ENCODE assay signal across 11 cellular contexts in the genomic region with DNA sequence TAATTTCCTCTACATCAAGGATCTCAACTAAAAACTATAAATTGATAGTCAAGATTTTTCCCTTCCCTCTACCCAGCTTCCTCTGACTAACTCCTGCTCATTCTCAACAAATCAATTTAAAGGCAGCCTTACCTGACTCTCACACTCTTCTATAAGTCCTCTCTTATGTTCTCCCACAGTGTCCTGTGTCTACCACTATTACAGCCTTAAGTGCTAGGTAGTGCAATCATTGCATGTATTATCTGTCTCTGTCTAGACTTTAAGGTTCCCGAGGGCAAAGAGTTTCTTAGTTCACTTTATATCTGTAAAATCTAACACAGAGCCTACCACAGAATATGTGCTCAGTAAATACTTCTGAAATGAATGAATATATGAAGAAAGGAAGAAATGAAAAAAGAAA.
"Had no signal": no experiment of that assay in that cellular context is flagged by ENCODE, and none has a peak within 500 bp of the region (broad histone marks: within the 10 kb centered on the region; RNA-seq: fewer than 3 reads in every experiment).

No MANE protein-coding gene starts in this region.

- H3K9me3 Mint-ChIP-seq: activated naive CD8-positive, alpha-beta T cell treated with anti-CD3 and anti-CD28 coated beads for 36 hours; activated T-helper 1 cell treated with anti-CD3 and anti-CD28 coated beads, Interleukin-12 subunit alpha, Interleukin-12 subunit beta, Interleukin-2, Interleukin-4 antibody, amounts not matched to agents 30 ng/mL and 10 ng/mL and 1 ng/mL, durations not matched to agents 14 hours and 24 hours and 36 hours; neural progenitor cell had no signal

- H3K9me3 ChIP-seq: tibial nerve had no signal

- H3K4me3 ChIP-seq: cardiac muscle cell, neural progenitor cell, tibial nerve had no signal

- H2AFZ ChIP-seq: neural progenitor cell had no signal

- H3K9ac ChIP-seq: neural progenitor cell had no signal

- H3K36me3 Mint-ChIP-seq: activated naive CD8-positive, alpha-beta T cell treated with anti-CD3 and anti-CD28 coated beads for 36 hours; naive thymus-derived CD4-positive, alpha-beta T cell; neural progenitor cell had no signal

- H3K36me3 ChIP-seq: cardiac muscle cell, neural progenitor cell, tibial nerve had no signal

- FAIRE-seq: frontal cortex, urothelium cell line had no signal

- H3K4me1 ChIP-seq: tibial nerve had no signal

- H3K4me3 Mint-ChIP-seq: activated naive CD8-positive, alpha-beta T cell treated with anti-CD3 and anti-CD28 coated beads for 36 hours; activated T-helper 1 cell treated with anti-CD3 and anti-CD28 coated beads, Interleukin-12 subunit alpha, Interleukin-12 subunit beta, Interleukin-2, Interleukin-4 antibody, amounts not matched to agents 30 ng/mL and 10 ng/mL and 1 ng/mL, durations not matched to agents 14 hours and 24 hours and 36 hours; naive thymus-derived CD4-positive, alpha-beta T cell; neural progenitor cell had no signal

- H3K27ac Mint-ChIP-seq: activated naive CD8-positive, alpha-beta T cell treated with anti-CD3 and anti-CD28 coated beads for 36 hours; activated T-helper 1 cell treated with anti-CD3 and anti-CD28 coated beads, Interleukin-12 subunit alpha, Interleukin-12 subunit beta, Interleukin-2, Interleukin-4 antibody, amounts not matched to agents 30 ng/mL and 10 ng/mL and 1 ng/mL, durations not matched to agents 14 hours and 24 hours and 36 hours; naive thymus-derived CD4-positive, alpha-beta T cell; neural progenitor cell; progenitor cell of endocrine pancreas had no signal

- ATAC-seq: left ventricle myocardium superior; stimulated activated naive CD8-positive, alpha-beta T cell treated with anti-CD3 and anti-CD28 coated beads, Interleukin-15, Interleukin-2, amounts not matched to agents 100 U/mL and 50 U/mL, for 24 hours had no signal

- H3K4me2 ChIP-seq: neural progenitor cell had no signal

- H3K4me1 Mint-ChIP-seq: neural progenitor cell had no signal

- H3K27ac ChIP-seq: cardiac muscle cell, neural progenitor cell, tibial nerve had no signal

- H3K27me3 ChIP-seq: cardiac muscle cell, neural progenitor cell, tibial nerve had no signal

- DNase-seq: left ventricle myocardium superior had no signal
